ENCODE assay signal across 12 cellular contexts in the genomic region with DNA sequence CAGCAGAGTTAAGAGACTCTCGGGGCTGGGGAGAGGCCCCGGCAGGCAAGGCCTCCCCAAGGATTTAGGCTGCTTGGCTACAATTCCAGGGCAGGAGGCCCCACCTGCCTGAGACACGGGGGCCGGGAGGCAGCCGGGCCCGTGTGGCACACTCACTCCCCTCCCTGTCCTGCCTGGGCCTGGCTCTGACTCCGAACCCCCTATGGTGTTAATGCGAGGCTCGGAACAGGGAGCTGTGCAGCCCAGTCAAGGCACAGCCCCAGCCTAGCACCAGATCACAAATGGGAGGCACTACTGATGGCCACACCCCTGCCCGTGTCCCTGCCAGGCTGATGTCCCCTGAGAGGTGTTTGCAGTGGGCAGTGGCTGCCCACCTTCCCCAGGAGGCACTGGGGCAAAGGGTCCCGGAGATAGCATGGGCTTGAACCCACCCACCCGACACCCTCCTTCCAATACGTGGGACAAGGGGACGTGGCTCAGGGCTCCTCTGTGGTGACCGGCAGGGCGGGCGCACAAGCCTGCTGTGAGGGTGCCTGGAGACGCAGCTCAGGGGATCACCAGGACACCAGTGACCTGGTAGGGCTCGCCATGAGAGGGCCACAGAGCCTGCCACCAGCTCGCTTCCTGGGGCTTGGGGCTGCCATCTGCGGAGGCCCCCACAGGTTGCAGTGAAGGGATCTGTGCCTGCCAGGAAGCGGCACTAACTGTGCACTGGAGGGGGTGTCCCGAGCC.
"Had no signal": no experiment of that assay in that cellular context is flagged by ENCODE, and none has a peak within 500 bp of the region (broad histone marks: within the 10 kb centered on the region; RNA-seq: fewer than 3 reads in every experiment).

No MANE protein-coding gene starts in this region.

- H3K36me3 ChIP-seq: adrenal gland, left ventricle myocardium inferior had no signal

- H3K79me2 ChIP-seq: hepatocyte had no signal

- H3K27ac ChIP-seq: adrenal gland, hepatocyte, left ventricle myocardium inferior, psoas muscle, stomach, testis, upper lobe of left lung had no signal

- H3K27ac Mint-ChIP-seq: activated naive CD4-positive, alpha-beta T cell treated with anti-CD3 and anti-CD28 coated beads for 36 hours; activated T-helper 17 cell treated with anti-CD3 and anti-CD28 coated beads, Interleukin-2, amount 50 U/mL, for 72 hours; nephron progenitor cell had no signal

- FAIRE-seq: colon, endometrium had no signal

- H3K27me3 ChIP-seq: adrenal gland, hepatocyte, stomach, testis, upper lobe of left lung had no signal

- H3K4me3 Mint-ChIP-seq: activated naive CD4-positive, alpha-beta T cell treated with anti-CD3 and anti-CD28 coated beads for 36 hours; activated T-helper 17 cell treated with anti-CD3 and anti-CD28 coated beads, Interleukin-2, amount 50 U/mL, for 72 hours; nephron progenitor cell had no signal

- H3K4me1 ChIP-seq: adrenal gland, left ventricle myocardium inferior, psoas muscle, testis had no signal

- H3K4me3 ChIP-seq: adrenal gland, hepatocyte, left ventricle myocardium inferior, psoas muscle, stomach, testis, upper lobe of left lung had no signal

- H3K4me1 Mint-ChIP-seq: activated T-helper 17 cell treated with anti-CD3 and anti-CD28 coated beads, Interleukin-2, amount 50 U/mL, for 72 hours had no signal

- H3K4me2 ChIP-seq: hepatocyte had no signal

- H3K27me3 Mint-ChIP-seq: activated T-helper 17 cell treated with anti-CD3 and anti-CD28 coated beads, Interleukin-2, amount 50 U/mL, for 72 hours had no signal

- H3K9me3 ChIP-seq: adrenal gland, left ventricle myocardium inferior, psoas muscle, stomach, testis, upper lobe of left lung had no signal

- H3K9me3 Mint-ChIP-seq: activated naive CD4-positive, alpha-beta T cell treated with anti-CD3 and anti-CD28 coated beads for 36 hours; activated T-helper 17 cell treated with anti-CD3 and anti-CD28 coated beads, Interleukin-2, amount 50 U/mL, for 72 hours had no signal

- H2AFZ ChIP-seq: hepatocyte had no signal
